21 cellular contexts compared by ENCODE assay signal in genomic region chr6:86723729-86724128, GRCh38.
DNase-seq lines count a peak whose midpoint lies in the region; ATAC-seq, FAIRE-seq and TF ChIP-seq lines count a peak whose summit lies in the region.
"Had no signal": no experiment of that assay in that cellular context is flagged by ENCODE, and none has a peak within 500 bp of the region (broad histone marks: within the 10 kb centered on the region; RNA-seq: fewer than 3 reads in every experiment).

No MANE protein-coding gene starts in this region.

- H3K27ac ChIP-seq in breast epithelium (no peak overlapping the region), body of pancreas (peak overlapping the region in 2 of 4 donors; percentile 59 to 63)
- H3K27ac ChIP-seq: coronary artery, KMS-11, upper lobe of right lung had no signal

- no peaks in the 10 kb centered on the region for H3K27me3 Mint-ChIP-seq in MCF 10A (ENCODE audit: insufficient read depth, unreplicated experiment)
- H3K27me3 Mint-ChIP-seq: activated CD8-positive, alpha-beta T cell treated with anti-CD3 and anti-CD28 coated beads for 36 hours; CD4-positive, alpha-beta memory T cell had no signal

- H3K4me1 Mint-ChIP-seq in MCF 10A (ENCODE audit: insufficient read depth, unreplicated experiment) = peaks cover 17% of the 10 kb centered on the region
- H3K4me1 Mint-ChIP-seq: CD4-positive, alpha-beta memory T cell had no signal

- POLR2A ChIA-PET in MCF 10A (lab: Yijun Ruan, JAX) = no interaction called here

- no peak for TF ChIP-seq CTCF in MCF 10A (IDR thresholded peaks at IDR 0.05; ENCODE audit: unreplicated experiment)
- TF ChIP-seq CTCF in breast epithelium (IDR thresholded peaks at IDR 0.05) = no peak
- TF ChIP-seq CTCF in body of pancreas (IDR thresholded peaks at IDR 0.05) = no peak

- CTCF ChIA-PET in MCF 10A (lab: Yijun Ruan, JAX) = interaction anchor here (1.1 kb wide), 1 partner anchor 801 kb away, joined by 3 read pairs; no protein-coding TSS in a partner anchor

- ATAC-seq in body of pancreas (peak; percentile 74), GM19455 (IDR thresholded peaks at IDR 0.05; ENCODE audit: unreplicated experiment) (no peak), GM21717 (IDR thresholded peaks at IDR 0.05; ENCODE audit: unreplicated experiment) (no peak), HG03025 (IDR thresholded peaks at IDR 0.05; ENCODE audit: low FRiP score, unreplicated experiment) (no peak)
- ATAC-seq: activated CD8-positive, alpha-beta T cell treated with anti-CD3 and anti-CD28 coated beads for 36 hours; upper lobe of right lung had no signal

- H3K27me3 ChIP-seq in breast epithelium (no peaks in the 10 kb centered on the region), body of pancreas (no peaks in the 10 kb centered on the region)
- H3K27me3 ChIP-seq: upper lobe of right lung had no signal

- no peak for FAIRE-seq in GM12892 (lab: Jason Lieb, UNC)
- FAIRE-seq: G401.6, kidney had no signal

- intact Hi-C loops in MCF 10A (cut with micrococcal nuclease) (no loop called here), breast epithelium (cut with DNase I; ENCODE audit: low total_unique reads) (no loop called here), body of pancreas (cut with DNase I) (no loop called here)

- H3K4me3 Mint-ChIP-seq in MCF 10A (ENCODE audit: unreplicated experiment) = no peak overlapping the region
- H3K4me3 Mint-ChIP-seq: activated CD8-positive, alpha-beta T cell treated with anti-CD3 and anti-CD28 coated beads for 36 hours; CD4-positive, alpha-beta memory T cell had no signal

- 27 to 30% methylated on average over 4 of the region's 4 CpGs for WGBS in body of pancreas, 2 donors

- H3K36me3 ChIP-seq in breast epithelium (no peaks in the 10 kb centered on the region), body of pancreas (replicated peaks in 1 of 2; ENCODE audit: insufficient read depth in 1 of 2, low read depth in 2 of 2) (no peaks in the 10 kb centered on the region)
- H3K36me3 ChIP-seq: upper lobe of right lung had no signal

- H3K9me3 ChIP-seq in breast epithelium (no peaks in the 10 kb centered on the region), body of pancreas (no peaks in the 10 kb centered on the region)
- H3K9me3 ChIP-seq: upper lobe of right lung had no signal

- TF ChIP-seq POLR2A in breast epithelium (IDR thresholded peaks at IDR 0.05) = no peak
- no peak for TF ChIP-seq POLR2A in body of pancreas (IDR thresholded peaks at IDR 0.05)
- TF ChIP-seq POLR2A in GM12892 (IDR thresholded peaks at IDR 0.05; ENCODE audit: low read depth, low read length) = no peak

- DNase-seq in MCF 10A (ENCODE audit: unreplicated experiment) (peak; percentile 11), breast epithelium (ENCODE audit: low spot score in 2 of 2) (no peak), body of pancreas (peak in 1 of 4 donors; percentile 3), kidney glomerular epithelial cell (lab: John Stamatoyannopoulos, UW) (peak; percentile 54), GM12892 (ENCODE audit: insufficient read length) (no peak)
- DNase-seq: 8988T; activated CD8-positive, alpha-beta T cell treated with anti-CD3 and anti-CD28 coated beads for 36 hours; AML-193; CD4-positive, alpha-beta memory T cell; DMS153; kidney; NCI-H1694 treated with DMSO at 0.1 percent for 48 hours; SHP77; stimulated activated CD4-positive, alpha-beta T cell treated with anti-CD3 and anti-CD28 coated beads, Interleukin-1b, Interleukin-23, amount 100 ng/mL, for 48 hours; upper lobe of right lung had no signal

- no TSS peak for BruUV-seq in MCF 10A (replicated peaks; lab: Mats Ljungman, UMichigan)

- H3K4me1 ChIP-seq in breast epithelium (no peaks in the 10 kb centered on the region), body of pancreas (no peaks in the 10 kb centered on the region)
- H3K4me1 ChIP-seq: upper lobe of right lung had no signal

- H3K27ac Mint-ChIP-seq in MCF 10A (ENCODE audit: low read depth, unreplicated experiment) = no peak overlapping the region
- H3K27ac Mint-ChIP-seq: activated CD8-positive, alpha-beta T cell treated with anti-CD3 and anti-CD28 coated beads for 36 hours; CD4-positive, alpha-beta memory T cell had no signal

- no peaks in the 10 kb centered on the region for H3K36me3 Mint-ChIP-seq in MCF 10A (ENCODE audit: insufficient read depth, unreplicated experiment)
- H3K36me3 Mint-ChIP-seq: CD4-positive, alpha-beta memory T cell had no signal

- no peaks in the 10 kb centered on the region for H3K9me3 Mint-ChIP-seq in MCF 10A (ENCODE audit: unreplicated experiment)
- H3K9me3 Mint-ChIP-seq: activated CD8-positive, alpha-beta T cell treated with anti-CD3 and anti-CD28 coated beads for 36 hours had no signal

- no peak overlapping the region for H3K4me3 ChIP-seq in breast epithelium
- no peak overlapping the region for H3K4me3 ChIP-seq in body of pancreas
- H3K4me3 ChIP-seq: coronary artery, upper lobe of right lung had no signal

Comparison
In these comparisons a context has a peak if more than half of its experiments do, and no peak if none do; other contexts are left out.
1. DNase-seq: peak in MCF 10A (single experiment) and kidney glomerular epithelial cell (single experiment); none in breast epithelium (0 of 2) and GM12892 (single experiment).